8 cellular contexts compared by ENCODE assay signal in the genomic region with DNA sequence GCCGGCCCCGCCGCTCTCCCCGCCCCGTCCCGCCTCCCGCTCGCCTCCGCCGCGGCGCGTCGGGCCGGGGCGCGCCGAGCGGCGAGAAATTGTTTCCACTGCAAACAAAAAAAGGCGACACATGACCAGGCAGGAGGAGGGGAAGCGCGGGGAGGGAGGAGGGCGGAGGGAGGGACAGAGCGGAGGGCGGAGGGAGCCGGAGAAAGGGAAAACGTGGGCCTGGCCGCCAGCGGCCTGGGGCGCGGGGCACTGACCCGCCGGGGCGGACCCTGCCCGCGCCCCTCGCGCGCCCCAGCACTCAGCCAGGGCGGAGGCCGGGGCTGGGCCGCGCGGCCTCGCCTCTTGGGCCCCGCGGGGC. TPM values are rescaled to one million over a fixed set of nuclear protein-coding genes. Genes with fewer than 3 reads are reported as not detected.
DNase-seq lines count a peak whose midpoint lies in the region; ATAC-seq, FAIRE-seq and TF ChIP-seq lines count a peak whose summit lies in the region.

A gene with protein sequence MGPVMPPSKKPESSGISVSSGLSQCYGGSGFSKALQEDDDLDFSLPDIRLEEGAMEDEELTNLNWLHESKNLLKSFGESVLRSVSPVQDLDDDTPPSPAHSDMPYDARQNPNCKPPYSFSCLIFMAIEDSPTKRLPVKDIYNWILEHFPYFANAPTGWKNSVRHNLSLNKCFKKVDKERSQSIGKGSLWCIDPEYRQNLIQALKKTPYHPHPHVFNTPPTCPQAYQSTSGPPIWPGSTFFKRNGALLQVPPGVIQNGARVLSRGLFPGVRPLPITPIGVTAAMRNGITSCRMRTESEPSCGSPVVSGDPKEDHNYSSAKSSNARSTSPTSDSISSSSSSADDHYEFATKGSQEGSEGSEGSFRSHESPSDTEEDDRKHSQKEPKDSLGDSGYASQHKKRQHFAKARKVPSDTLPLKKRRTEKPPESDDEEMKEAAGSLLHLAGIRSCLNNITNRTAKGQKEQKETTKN (minus strand): TSS at position 123 of the 358 bp plus-strand sequence. CDS start 4,757 bp downstream, outside the sequence.

- H3K36me3 Mint-ChIP-seq in astrocyte (ENCODE audit: low read depth, unreplicated experiment) = peaks cover 10% of the 10 kb centered on the region

- peaks cover 43% of the 10 kb centered on the region for H3K79me2 ChIP-seq in astrocyte (ENCODE audit: insufficient read depth, low read length)

- FAIRE-seq in astrocyte (lab: Jason Lieb, UNC) = no peak

- H3K4me3 Mint-ChIP-seq in astrocyte (ENCODE audit: unreplicated experiment) = peak within 1 kb of the TSS; percentile 90

- H3K27me3 ChIP-seq in astrocyte (ENCODE audit: insufficient read depth, low read length) (no peaks in the 10 kb centered on the region), aorta (ENCODE audit: control insufficient read depth in 1 of 2, insufficient read depth in 2 of 2, low read length in 1 of 2) (no peaks in the 10 kb centered on the region)

- ATAC-seq in HG02885 (IDR thresholded peaks at IDR 0.05; ENCODE audit: poor library complexity, unreplicated experiment) = peak; percentile 62
- peak; percentile 85 for ATAC-seq in aorta (ENCODE audit: low FRiP score)

- H3K27ac ChIP-seq in astrocyte (ENCODE audit: low read depth, low read length) = peak within 1 kb of the TSS; percentile 85
- H3K27ac ChIP-seq in aorta (ENCODE audit: low read depth in 1 of 2, low read length in 2 of 2) = peak within 1 kb of the TSS; percentile 94 to 100

- DNase-seq in NCI-H187 treated with DMSO at 0.1 percent for 48 hours (lab: John Stamatoyannopoulos, UW) (peak; percentile 66), T-helper 9 cell (peak; percentile 82), astrocyte (ENCODE audit: low read depth) (peak; percentile 78), hepatic stellate cell (ENCODE audit: low spot score) (peak; percentile 88), retina (peak; percentile 78), aorta (peak; percentile 97)

- no peaks in the 10 kb centered on the region for H3K9me3 Mint-ChIP-seq in astrocyte (ENCODE audit: unreplicated experiment)

- H3K4me2 ChIP-seq in astrocyte (ENCODE audit: low read length) = peak within 1 kb of the TSS; percentile 93

- peaks cover 21% of the 10 kb centered on the region for H4K20me1 ChIP-seq in astrocyte (ENCODE audit: insufficient read depth, low read length)

- peaks cover 19% of the 10 kb centered on the region for H3K4me1 ChIP-seq in astrocyte (ENCODE audit: insufficient read depth, low read length)
- peaks cover 0 to 2% of the 10 kb centered on the region in 2 donors for H3K4me1 ChIP-seq in aorta (ENCODE audit: control insufficient read depth in 1 of 2, insufficient read depth in 2 of 2, low read length in 2 of 2)

- peak within 1 kb of the TSS; percentile 83 for H2AFZ ChIP-seq in astrocyte (ENCODE audit: low read depth, low read length)

- peak within 1 kb of the TSS; percentile 82 for H3K27ac Mint-ChIP-seq in astrocyte (ENCODE audit: unreplicated experiment)

- H3K9ac ChIP-seq in astrocyte (ENCODE audit: low read length) = peak within 1 kb of the TSS; percentile 99

- no peak for TF ChIP-seq CTCF in astrocyte (IDR thresholded peaks at IDR 0.05; ENCODE audit: insufficient read depth, low read depth, low read length)

- TF ChIP-seq POLR2A in GM15510 (IDR thresholded peaks at IDR 0.05; ENCODE audit: borderline replicate concordance, extremely low read depth, insufficient read length) = peak; percentile 26

- peak within 1 kb of the TSS; percentile 70 for H3K4me3 ChIP-seq in astrocyte (ENCODE audit: insufficient read depth, low read depth, low read length)
- H3K4me3 ChIP-seq in aorta (ENCODE audit: low read length in 2 of 2) = peak within 1 kb of the TSS; percentile 99 to 100

- H3K27me3 Mint-ChIP-seq in astrocyte (ENCODE audit: low read depth, unreplicated experiment) = no peaks in the 10 kb centered on the region

- intact Hi-C loops in aorta (cut with DNase I) = loop anchor here (5.0 to 10.0 kb wide), 10 partner anchors 60 to 495 kb away; no protein-coding TSS in a partner anchor

- H3K36me3 ChIP-seq in astrocyte (ENCODE audit: insufficient read depth, low read length) (no peaks in the 10 kb centered on the region), aorta (ENCODE audit: control insufficient read depth in 1 of 2, insufficient read depth in 2 of 2, low read length in 1 of 2) (peaks cover 0 to 1% of the 10 kb centered on the region in 2 donors)

- whole genome bisulfite sequencing in aorta, 2 donors = 0 to 1% methylated on average over 6 to 48 of the region's 48 CpGs

- H3K4me1 Mint-ChIP-seq in astrocyte (ENCODE audit: low read depth, unreplicated experiment) = peaks cover 11% of the 10 kb centered on the region

- H3K9me3 ChIP-seq in astrocyte (ENCODE audit: insufficient read depth, low read depth, low read length) (no peaks in the 10 kb centered on the region), aorta (ENCODE audit: control insufficient read depth, low read length) (no peaks in the 10 kb centered on the region)

RNA-seq across cellular contexts. Expression of the gene that starts here (rescaled TPM):
- total RNA-seq in astrocyte (105 and 122 TPM in 2 replicates), aorta (100 to 1,000 TPM; 150 to 225 TPM)
- 10 to 100 TPM; 21.4 to 51.8 TPM for polyA plus RNA-seq in aorta

Comparison
In these comparisons a context has a peak if more than half of its experiments do, and no peak if none do; other contexts are left out.
1. Peak in every context shown above with its lines: DNase-seq, ATAC-seq, H3K4me3 ChIP-seq and H3K27ac ChIP-seq.